ENCODE assay signal across 1 cellular context in genomic region chr19:38402967-38403674, GRCh38.
TF ChIP-seq lines count a peak whose summit lies in the region.

FAM98C (plus strand) TSS chr19:38403093; CDS start chr19:38403154, 61 bp downstream.

TF ChIP-seq in H1, 55 proteins besides CTCF, POLR2A, EP300 and RAD21 (continued from another document):
- TF ChIP-seq CHD7 (IDR thresholded peaks at IDR 0.05; ENCODE audit: insufficient replicate concordance, low read length) = no peak
- no peak for TF ChIP-seq BCL11A (IDR thresholded peaks at IDR 0.05; ENCODE audit: low read depth in 2 of 2, low read length in 2 of 2)
- TF ChIP-seq NRF1 (IDR thresholded peaks at IDR 0.05; ENCODE audit: low read depth, low read length) = peak; percentile 32; the same call in 1 of the 2 replicates
- TF ChIP-seq SP2 (IDR thresholded peaks at IDR 0.05; ENCODE audit: low read length) = peak; percentile 49; the same call in 1 of the 2 replicates
- no peak for TF ChIP-seq ATF3 (IDR thresholded peaks at IDR 0.05; ENCODE audit: insufficient read depth, low read depth, low read length)
- peak; percentile 97 for TF ChIP-seq KDM4A (IDR thresholded peaks at IDR 0.05; ENCODE audit: low read depth, low read length, severe bottlenecking)
- peak; percentile 17 for TF ChIP-seq NANOG (IDR thresholded peaks at IDR 0.05; ENCODE audit: insufficient read depth, low read depth, low read length, poor library complexity, severe bottlenecking)
- no peak for TF ChIP-seq SIRT6 (IDR thresholded peaks at IDR 0.05; ENCODE audit: low read length)
- no peak for TF ChIP-seq SUZ12 (IDR thresholded peaks at IDR 0.05; ENCODE audit: low read length)
- TF ChIP-seq SP4 (IDR thresholded peaks at IDR 0.05; ENCODE audit: low read length) = peak; percentile 90
- TF ChIP-seq CEBPB (IDR thresholded peaks at IDR 0.05; ENCODE audit: low read depth, low read length) = no peak
- peak; percentile 73; the same call in 1 of the 2 replicates for TF ChIP-seq FOSL1 (IDR thresholded peaks at IDR 0.05; ENCODE audit: insufficient read depth, low read depth, low read length)
- TF ChIP-seq GTF2F1 (IDR thresholded peaks at IDR 0.05; ENCODE audit: borderline replicate concordance, low read depth, low read length) = no peak
- TF ChIP-seq POLR2AphosphoS5 (IDR thresholded peaks at IDR 0.05; ENCODE audit: low read depth, low read length) = no peak
- TF ChIP-seq KDM5A (IDR thresholded peaks at IDR 0.05; ENCODE audit: low read length) = no peak
- TF ChIP-seq BRCA1 (IDR thresholded peaks at IDR 0.05; ENCODE audit: low read depth, low read length) = no peak
- 0 out of 2 replicates have a peak, but pooled peaks have one; percentile 49 for TF ChIP-seq RBBP5 (IDR thresholded peaks at IDR 0.05; ENCODE audit: borderline replicate concordance, low read depth, low read length)
- no peak for TF ChIP-seq RXRA (IDR thresholded peaks at IDR 0.05; ENCODE audit: insufficient read depth, low read depth, low read length)
- no peak for TF ChIP-seq JUND (IDR thresholded peaks at IDR 0.05; ENCODE audit: low read length)
- no peak for TF ChIP-seq GABPA (IDR thresholded peaks at IDR 0.05; ENCODE audit: borderline replicate concordance, insufficient read depth, low read length)
- TF ChIP-seq ATF2 (IDR thresholded peaks at IDR 0.05; ENCODE audit: low read length) = no peak
- TF ChIP-seq CTBP2 (IDR thresholded peaks at IDR 0.05; ENCODE audit: borderline replicate concordance, insufficient read depth, insufficient read length, low read length) = no peak
- TF ChIP-seq SIX5 (IDR thresholded peaks at IDR 0.05; ENCODE audit: low read depth, low read length) = no peak
- TF ChIP-seq KDM1A (IDR thresholded peaks at IDR 0.05; ENCODE audit: borderline replicate concordance, low read length) = no peak
- peak; percentile 43 for TF ChIP-seq TAF7 (optimal IDR thresholded peaks at IDR 0.05; ENCODE audit: borderline replicate concordance, low read depth, low read length)
- TF ChIP-seq CBX5 (IDR thresholded peaks at IDR 0.05; ENCODE audit: low read depth, low read length) = no peak
- TF ChIP-seq SP1 (IDR thresholded peaks at IDR 0.05; ENCODE audit: low read depth, low read length) = peak; percentile 95
- no peak; the same call in 1 of the 2 replicates for TF ChIP-seq YY1 (IDR thresholded peaks at IDR 0.05; ENCODE audit: low read depth, low read length)
- no peak for TF ChIP-seq HDAC6 (IDR thresholded peaks at IDR 0.05; ENCODE audit: low read depth, low read length)
- TF ChIP-seq SIN3A (conservative IDR thresholded peaks at IDR 0.05 in 1 of 2, IDR thresholded peaks at IDR 0.05 in 1 of 2; ENCODE audit: low read depth in 1 of 2, low read length in 2 of 2) = peak; percentile 22 to 80; a peak in 2 of 4 replicates
- no peak for TF ChIP-seq TBP (IDR thresholded peaks at IDR 0.05; ENCODE audit: low read depth, low read length)
- TF ChIP-seq CREB1 (IDR thresholded peaks at IDR 0.05) = no peak; the same call in 1 of the 2 replicates
- TF ChIP-seq RFX5 (IDR thresholded peaks at IDR 0.05; ENCODE audit: borderline replicate concordance, low read depth, low read length) = no peak
- no peak for TF ChIP-seq RNF2 (IDR thresholded peaks at IDR 0.05; ENCODE audit: borderline replicate concordance, low read depth, low read length, missing control alignments, poor library complexity, severe bottlenecking)
- no peak for TF ChIP-seq POU5F1 (IDR thresholded peaks at IDR 0.05; ENCODE audit: low read depth, low read length)
- TF ChIP-seq JUN (IDR thresholded peaks at IDR 0.05; ENCODE audit: low read depth, low read length) = no peak
- TF ChIP-seq CHD1 (IDR thresholded peaks at IDR 0.05; ENCODE audit: low read depth, low read length) = no peak
- peak; percentile 14 for TF ChIP-seq EZH2 (IDR thresholded peaks at IDR 0.05; ENCODE audit: low read depth, low read length, severe bottlenecking)
- TF ChIP-seq SAP30 (IDR thresholded peaks at IDR 0.05; ENCODE audit: insufficient read depth, insufficient replicate concordance, low read length) = no peak
